ENCODE assay signal across 8 cellular contexts in the genomic region with DNA sequence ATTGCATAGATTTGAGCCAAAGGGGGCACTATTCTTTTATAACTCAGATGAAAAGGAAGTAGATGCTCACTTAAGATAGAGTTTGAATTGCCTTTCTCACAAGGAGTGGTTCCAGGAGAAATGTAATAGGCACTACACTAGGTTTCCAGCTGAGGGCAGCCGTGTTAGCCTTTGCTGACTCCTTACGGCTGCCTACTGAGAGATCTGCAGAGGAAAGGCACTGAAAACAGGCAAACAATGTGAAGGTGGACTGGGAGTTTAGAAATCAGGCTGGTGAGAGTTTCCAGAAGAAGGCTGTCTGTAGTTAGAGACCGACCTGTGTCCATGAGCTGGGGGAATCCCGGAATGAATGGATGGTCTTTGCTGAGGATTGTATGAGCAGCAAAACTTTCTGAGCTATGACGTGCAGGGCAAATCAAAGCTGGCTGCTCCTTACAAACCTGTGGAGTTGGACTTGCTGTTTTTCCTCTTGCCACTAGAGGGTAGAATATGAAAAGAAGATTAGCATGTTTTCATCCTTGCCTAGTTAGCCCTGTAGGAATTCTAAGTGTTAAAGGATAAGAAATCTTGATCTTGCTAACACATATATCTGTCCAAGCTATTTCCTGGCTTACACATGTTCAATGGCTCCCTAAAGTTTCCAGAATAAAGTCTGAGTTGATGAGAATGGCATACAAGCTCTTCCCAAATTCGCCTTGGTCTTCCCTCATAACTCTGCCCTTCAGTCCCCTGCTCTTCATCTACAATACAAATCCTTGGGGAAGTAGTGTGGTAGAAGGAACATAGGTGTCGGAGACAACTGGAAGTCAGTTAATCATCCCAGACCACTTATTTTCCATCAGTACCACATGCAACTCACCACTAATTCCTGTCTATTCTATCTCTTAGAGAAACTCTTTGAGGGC. TPM values are rescaled to one million over a fixed set of nuclear protein-coding genes. Genes with fewer than 3 reads are reported as not detected.
A peak's percentile ranks its signal among the peaks of the same experiment; 100 is the strongest.
DNase-seq lines count a peak whose midpoint lies in the region; ATAC-seq and TF ChIP-seq lines count a peak whose summit lies in the region.

No MANE protein-coding gene starts in this region.

- no peaks in the 10 kb centered on the region for H3K27me3 ChIP-seq in left ventricle myocardium inferior (ENCODE audit: low read depth)

- peak overlapping the region; percentile 21 for H3K4me3 ChIP-seq in AG09309 (ENCODE audit: control insufficient read depth, low read depth, low read length)
- H3K4me3 ChIP-seq in left ventricle myocardium inferior: peak overlapping the region; percentile 38

- intact Hi-C loops in left ventricle myocardium inferior (cut with micrococcal nuclease): loop anchor here (5.0 kb wide), 1 partner anchor 167 kb away; no protein-coding TSS in a partner anchor
- intact Hi-C loops in posterior cingulate gyrus (cut with DNase I): loop anchor here (1.0 kb wide), 1 partner anchor 167 kb away; no protein-coding TSS in a partner anchor

- no peaks in the 10 kb centered on the region for H3K36me3 ChIP-seq in left ventricle myocardium inferior

- no peaks in the 10 kb centered on the region for H3K9me3 ChIP-seq in left ventricle myocardium inferior (replicated peaks)

- H3K4me1 ChIP-seq in left ventricle myocardium inferior: peaks cover 20% of the 10 kb centered on the region

- TF ChIP-seq CTCF in AG09309 (IDR thresholded peaks at IDR 0.05; ENCODE audit: control insufficient read depth, insufficient read depth, low read depth, low read length, missing control alignments) (peak; percentile 60), left ventricle myocardium inferior (IDR thresholded peaks at IDR 0.05; ENCODE audit: borderline replicate concordance) (peak; percentile 79)

- ATAC-seq in GM21381 (IDR thresholded peaks at IDR 0.05; ENCODE audit: unreplicated experiment): peak; percentile 54
- no peak for ATAC-seq in HG03025 (IDR thresholded peaks at IDR 0.05; ENCODE audit: low FRiP score, unreplicated experiment)

- peak; percentile 56 for DNase-seq in AG09309 (ENCODE audit: low read depth)
- peak; percentile 48 for DNase-seq in NCI-H1417 treated with DMSO at 0.1 percent for 48 hours (lab: John Stamatoyannopoulos, UW)
- DNase-seq in SW480 (ENCODE audit: low spot score): peak; percentile 83
- DNase-seq in amygdala (lab: John Stamatoyannopoulos, UW): peak in 35 of 56 donors; percentile 5 to 76 (median 34)
- peak; percentile 28 for DNase-seq in left ventricle myocardium inferior
- DNase-seq in posterior cingulate gyrus: peak in 6 of 10 donors; percentile 35 to 86 (median 46)

- peak overlapping the region; percentile 75 for H3K27ac ChIP-seq in left ventricle myocardium inferior (replicated peaks)

RNA-seq across cellular contexts. Expression of gene TAOK1, which starts 20.1 kb away (rescaled TPM):
- total RNA-seq in left ventricle myocardium inferior: 50.7 TPM

Comparison
In these comparisons a context has a peak if more than half of its experiments do, and no peak if none do; other contexts are left out.
1. DNase-seq: peak in every context shown above with its lines; median percentile 83 in SW480; 56 in AG09309; 48 in NCI-H1417 treated with DMSO at 0.1 percent for 48 hours; 46 in posterior cingulate gyrus; 34 in amygdala; 28 in left ventricle myocardium inferior.